8 cellular contexts compared by ENCODE assay signal in genomic region chr4:183443609-183444148, GRCh38. TPM values are rescaled to one million over a fixed set of nuclear protein-coding genes. Genes with fewer than 3 reads are reported as not detected.
DNase-seq lines count a peak whose midpoint lies in the region; ATAC-seq and TF ChIP-seq lines count a peak whose summit lies in the region.

No MANE protein-coding gene starts in this region.

- no peak for TF ChIP-seq POLR2A in NB4 (IDR thresholded peaks at IDR 0.05; ENCODE audit: extremely low read depth, insufficient read length)

- TF ChIP-seq CTCF in NB4 (IDR thresholded peaks at IDR 0.05; ENCODE audit: low read depth, low read length): no peak
- TF ChIP-seq CTCF in fibroblast of the aortic adventitia (IDR thresholded peaks at IDR 0.05; ENCODE audit: insufficient read depth, low read length): peak; percentile 18

- ATAC-seq in HG02588 (IDR thresholded peaks at IDR 0.05; ENCODE audit: unreplicated experiment): no peak

- intact Hi-C loops in posterior cingulate gyrus (cut with DNase I): loop anchor here (2.0 kb wide), 2 partner anchors 37 to 63 kb away; no protein-coding TSS in a partner anchor

- DNase-seq in NCI-H2171 treated with DMSO at 0.1 percent for 48 hours (lab: John Stamatoyannopoulos, UW): peak; percentile 47
- no peak for DNase-seq in NCI-H2171 (lab: John Stamatoyannopoulos, UW)
- DNase-seq in NB4 (ENCODE audit: low read depth): no peak
- peak; percentile 79 for DNase-seq in activated CD8-positive, alpha-beta memory T cell treated with anti-CD3 and anti-CD28 coated beads, Interleukin-2, amount 50 U/mL, for 48 hours
- no peak for DNase-seq in fibroblast of the aortic adventitia (ENCODE audit: low read depth)
- peak in 7 of 10 donors; percentile 35 to 90 (median 38) for DNase-seq in posterior cingulate gyrus
- DNase-seq in retina: no peak

- H3K4me3 ChIP-seq in NB4 (ENCODE audit: low read depth, low read length): peak overlapping the region; percentile 80
- H3K4me3 ChIP-seq in fibroblast of the aortic adventitia (ENCODE audit: low read depth, low read length): peak overlapping the region; percentile 91

RNA-seq across cellular contexts. Expression of gene CDKN2AIP, which starts 0.8 kb away (rescaled TPM):
- total RNA-seq in fibroblast of the aortic adventitia (ENCODE audit: low replicate concordance): 8.3 and 18.4 TPM in 2 replicates

Comparison
In these comparisons a context has a peak if more than half of its experiments do, and no peak if none do; other contexts are left out.
1. DNase-seq: peak in NCI-H2171 treated with DMSO at 0.1 percent for 48 hours (single experiment), activated CD8-positive, alpha-beta memory T cell treated with anti-CD3 and anti-CD28 coated beads, Interleukin-2, amount 50 U/mL, for 48 hours (single experiment) and posterior cingulate gyrus (7 of 10); none in NCI-H2171 (single experiment), NB4 (single experiment), fibroblast of the aortic adventitia (single experiment) and retina (single experiment).